In genomic region chr2:174663572-174663971, GRCh38 we compare ENCODE assay signal across 14 cellular contexts.
A peak's percentile ranks its signal among the peaks of the same experiment; 100 is the strongest.
DNase-seq lines count a peak whose midpoint lies in the region; ATAC-seq lines count a peak whose summit lies in the region.
"Had no signal": no experiment of that assay in that cellular context is flagged by ENCODE, and none has a peak within 500 bp of the region (broad histone marks: within the 10 kb centered on the region; RNA-seq: fewer than 3 reads in every experiment).

No MANE protein-coding gene starts in this region.

- H3K36me3 ChIP-seq in Karpas-422 (ENCODE audit: insufficient read depth, low read length), result no peaks in the 10 kb centered on the region
- H3K36me3 ChIP-seq: gastrocnemius medialis had no signal

- peak; percentile 44 for DNase-seq in ELR (ENCODE audit: low read depth)
- peak; percentile 65 for DNase-seq in amniotic epithelial cell (ENCODE audit: low read depth)
- DNase-seq in left ventricle myocardium superior, result no peak
- DNase-seq in stimulated activated effector memory CD8-positive, alpha-beta T cell treated with anti-CD3 and anti-CD28 coated beads, Interleukin-12 subunit alpha, Interleukin-12 subunit beta, amount 100 ng/mL, for 72 hours (ENCODE audit: low spot score in 2 of 2), result no peak
- no peak for DNase-seq in Karpas-422
- no peak for DNase-seq in effector CD4-positive, alpha-beta T cell
- no peak for DNase-seq in retina
- no peak for DNase-seq in COLO829 (ENCODE audit: low spot score)
- DNase-seq: DMS 273 treated with DMSO at 0.1 percent for 48 hours, mesendoderm, NCI-H1092, NCI-H748 treated with DMSO at 0.1 percent for 48 hours had no signal

- H3K27ac Mint-ChIP-seq in stimulated activated effector memory CD8-positive, alpha-beta T cell treated with anti-CD3 and anti-CD28 coated beads, Interleukin-12 subunit alpha, Interleukin-12 subunit beta, amount 100 ng/mL, for 72 hours, result peak overlapping the region; percentile 16

- peak; percentile 37 for ATAC-seq in left ventricle myocardium superior
- no peak for ATAC-seq in stimulated activated effector memory CD8-positive, alpha-beta T cell treated with anti-CD3 and anti-CD28 coated beads, Interleukin-12 subunit alpha, Interleukin-12 subunit beta, amount 100 ng/mL, for 72 hours
- ATAC-seq: GM23338 had no signal

- H3K27me3 ChIP-seq in Karpas-422 (ENCODE audit: low read length), result no peaks in the 10 kb centered on the region
- H3K27me3 ChIP-seq: gastrocnemius medialis had no signal

- H4K20me1 ChIP-seq in Karpas-422 (ENCODE audit: insufficient read depth, low read depth, low read length), result no peaks in the 10 kb centered on the region; the same call in 1 of the 2 replicates

- H3K79me2 ChIP-seq in Karpas-422 (ENCODE audit: low read length), result peaks cover 15% of the 10 kb centered on the region

- no peak overlapping the region for H3K4me3 Mint-ChIP-seq in stimulated activated effector memory CD8-positive, alpha-beta T cell treated with anti-CD3 and anti-CD28 coated beads, Interleukin-12 subunit alpha, Interleukin-12 subunit beta, amount 100 ng/mL, for 72 hours
- H3K4me3 Mint-ChIP-seq: GM23338 had no signal

- no peaks in the 10 kb centered on the region for H3K9me3 Mint-ChIP-seq in stimulated activated effector memory CD8-positive, alpha-beta T cell treated with anti-CD3 and anti-CD28 coated beads, Interleukin-12 subunit alpha, Interleukin-12 subunit beta, amount 100 ng/mL, for 72 hours
- H3K9me3 Mint-ChIP-seq: GM23338 had no signal

- H3K27ac ChIP-seq in Karpas-422 (ENCODE audit: low read length), result no peak overlapping the region

- no peaks in the 10 kb centered on the region for H3K9me2 ChIP-seq in Karpas-422 (replicated peaks; ENCODE audit: insufficient read depth, low read length)

- intact Hi-C loops in left ventricle myocardium superior (cut with micrococcal nuclease), result no loop called here

- no peaks in the 10 kb centered on the region for H3K36me3 Mint-ChIP-seq in stimulated activated effector memory CD8-positive, alpha-beta T cell treated with anti-CD3 and anti-CD28 coated beads, Interleukin-12 subunit alpha, Interleukin-12 subunit beta, amount 100 ng/mL, for 72 hours

- no peaks in the 10 kb centered on the region for H3K9me3 ChIP-seq in Karpas-422 (ENCODE audit: low read length)
- H3K9me3 ChIP-seq: gastrocnemius medialis had no signal

- H2AFZ ChIP-seq in Karpas-422 (ENCODE audit: low read length), result no peak overlapping the region
- H2AFZ ChIP-seq: GM23338 had no signal

- H3K4me1 ChIP-seq in Karpas-422 (ENCODE audit: low read length), result peaks cover 6% of the 10 kb centered on the region; the same call in 1 of the 2 replicates

- H3K9ac ChIP-seq in Karpas-422 (ENCODE audit: low read length), result no peak overlapping the region

- no peak overlapping the region for H3K4me2 ChIP-seq in Karpas-422 (ENCODE audit: low read depth, low read length, poor library complexity, severe bottlenecking)
- H3K4me2 ChIP-seq: GM23338 had no signal

- H3K4me1 Mint-ChIP-seq in stimulated activated effector memory CD8-positive, alpha-beta T cell treated with anti-CD3 and anti-CD28 coated beads, Interleukin-12 subunit alpha, Interleukin-12 subunit beta, amount 100 ng/mL, for 72 hours, result peaks cover 63% of the 10 kb centered on the region

- no peak overlapping the region for H3K4me3 ChIP-seq in Karpas-422 (ENCODE audit: low read length)
- H3K4me3 ChIP-seq: gastrocnemius medialis, GM23338 had no signal

Comparison
In these comparisons a context has a peak if more than half of its experiments do, and no peak if none do; other contexts are left out.
1. DNase-seq: peak in ELR (single experiment) and amniotic epithelial cell (single experiment); none in left ventricle myocardium superior (single experiment), stimulated activated effector memory CD8-positive, alpha-beta T cell treated with anti-CD3 and anti-CD28 coated beads, Interleukin-12 subunit alpha, Interleukin-12 subunit beta, amount 100 ng/mL, for 72 hours (0 of 2), Karpas-422 (single experiment), effector CD4-positive, alpha-beta T cell (single experiment), retina (single experiment) and COLO829 (single experiment).